ENCODE assay signal across 17 cellular contexts in genomic region chr18:77095356-77096030, GRCh38. TPM values are rescaled to one million over a fixed set of nuclear protein-coding genes. Genes with fewer than 3 reads are reported as not detected.
A peak's percentile ranks its signal among the peaks of the same experiment; 100 is the strongest.
DNase-seq lines count a peak whose midpoint lies in the region; ATAC-seq and TF ChIP-seq lines count a peak whose summit lies in the region.
"Had no signal": no experiment of that assay in that cellular context is flagged by ENCODE, and none has a peak within 500 bp of the region (broad histone marks: within the 10 kb centered on the region; RNA-seq: fewer than 3 reads in every experiment).

No MANE protein-coding gene starts in this region.

- H3K27ac Mint-ChIP-seq in CD8-positive, alpha-beta T cell: peak overlapping the region; percentile 85
- peak overlapping the region in 3 of 5 experiments; percentile 39 to 87 (median 50) for H3K27ac Mint-ChIP-seq in brain
- H3K27ac Mint-ChIP-seq: activated naive CD4-positive, alpha-beta T cell treated with anti-CD3 and anti-CD28 coated beads for 36 hours had no signal

- dilution Hi-C loops in IMR-90 (cut with HindIII; ENCODE audit: low sequenced_read_pairs, unreplicated experiment): no loop called here

- H3K9me3 Mint-ChIP-seq in CD8-positive, alpha-beta T cell: no peaks in the 10 kb centered on the region
- H3K9me3 Mint-ChIP-seq in brain: no peaks in the 10 kb centered on the region
- H3K9me3 Mint-ChIP-seq: activated naive CD4-positive, alpha-beta T cell treated with anti-CD3 and anti-CD28 coated beads for 36 hours had no signal

- TF ChIP-seq CTCF in CD8-positive, alpha-beta T cell (IDR thresholded peaks at IDR 0.05): no peak
- no peak for TF ChIP-seq CTCF in IMR-90 (conservative IDR thresholded peaks at IDR 0.05; ENCODE audit: low read depth, low read length)
- TF ChIP-seq CTCF in brain (conservative IDR thresholded peaks at IDR 0.05): no peak
- TF ChIP-seq CTCF in neural cell (IDR thresholded peaks at IDR 0.05; ENCODE audit: poor library complexity, severe bottlenecking): no peak

- H4K20me1 ChIP-seq in IMR-90 (ENCODE audit: insufficient read depth, low read length): no peaks in the 10 kb centered on the region
- no peaks in the 10 kb centered on the region for H4K20me1 ChIP-seq in neural cell (ENCODE audit: insufficient read depth)

- intact Hi-C loops in CD8-positive, alpha-beta T cell (cut with DNase I, micrococcal nuclease): loop anchor here in 1 of 2 experiments (5.0 kb wide), 1 partner anchor 37 kb away; the partner anchor contains the start of gene MBP
- intact Hi-C loops in IMR-90 (cut with micrococcal nuclease): no loop called here

- POLR2A ChIA-PET in CD8-positive, alpha-beta T cell (lab: Charles Lee): no interaction called here
- POLR2A ChIA-PET in IMR-90 (lab: Charles Lee; ENCODE audit: unreplicated experiment): no interaction called here

- H3K9ac ChIP-seq in IMR-90 (ENCODE audit: low read depth, low read length) (no peak overlapping the region), neural cell (ENCODE audit: low read length) (no peak overlapping the region)

- no peaks in the 10 kb centered on the region for H3K27me3 Mint-ChIP-seq in CD8-positive, alpha-beta T cell (ENCODE audit: low read depth)
- peaks cover 15% of the 10 kb centered on the region for H3K27me3 Mint-ChIP-seq in brain

- H3K27ac ChIP-seq in CD8-positive, alpha-beta T cell (ENCODE audit: low read depth, low read length): no peak overlapping the region
- H3K27ac ChIP-seq in IMR-90 (ENCODE audit: insufficient read depth, low read length) (peak overlapping the region; percentile 15; the same call in 1 of the 2 replicates), neural cell (ENCODE audit: low read length) (no peak overlapping the region)
- H3K27ac ChIP-seq: WERI-Rb-1 had no signal

- CTCF ChIA-PET in CD8-positive, alpha-beta T cell (lab: Charles Lee): interaction anchor here (1.4 kb wide), 1 partner anchor 26 kb away, joined by 3 read pairs; no protein-coding TSS in a partner anchor
- CTCF ChIA-PET in IMR-90 (lab: Yijun Ruan, JAX): no interaction called here

- H3K36me3 ChIP-seq in CD8-positive, alpha-beta T cell (ENCODE audit: insufficient read depth, low read length): peaks cover 9% of the 10 kb centered on the region
- H3K36me3 ChIP-seq in IMR-90 (ENCODE audit: control insufficient read depth, insufficient read depth, low read length) (no peaks in the 10 kb centered on the region), neural cell (ENCODE audit: insufficient read depth, low read length) (no peaks in the 10 kb centered on the region)
- H3K36me3 ChIP-seq: gastrocnemius medialis, WERI-Rb-1 had no signal

- H3K4me1 Mint-ChIP-seq in CD8-positive, alpha-beta T cell (ENCODE audit: low read depth): peaks cover 85% of the 10 kb centered on the region
- H3K4me1 Mint-ChIP-seq in brain: peaks cover 84% of the 10 kb centered on the region

- no peak for TF ChIP-seq EP300 in neural cell (conservative IDR thresholded peaks at IDR 0.05; ENCODE audit: poor library complexity, severe bottlenecking)

- no peaks in the 10 kb centered on the region for H3K79me2 ChIP-seq in neural cell (replicated peaks; ENCODE audit: insufficient read depth, low read length)

- no peak overlapping the region for H4K5ac ChIP-seq in IMR-90 (ENCODE audit: low read depth, low read length)

- no peaks in the 10 kb centered on the region for H3K9me3 ChIP-seq in CD8-positive, alpha-beta T cell (ENCODE audit: low read length)
- H3K9me3 ChIP-seq in IMR-90 (ENCODE audit: control insufficient read depth, insufficient read depth, low read length): no peaks in the 10 kb centered on the region
- no peaks in the 10 kb centered on the region for H3K9me3 ChIP-seq in neural cell (ENCODE audit: low read length)
- H3K9me3 ChIP-seq: gastrocnemius medialis, Peyer's patch had no signal

- H4K8ac ChIP-seq in IMR-90 (ENCODE audit: low read depth in 2 of 2, low read length in 2 of 2): no peak overlapping the region

- H2AFZ ChIP-seq in IMR-90 (replicated peaks; ENCODE audit: low read length, poor library complexity) (no peak overlapping the region), neural cell (ENCODE audit: low read depth, low read length) (no peak overlapping the region)

- H3K4me2 ChIP-seq in IMR-90 (ENCODE audit: low read depth, low read length): no peak overlapping the region
- no peak overlapping the region for H3K4me2 ChIP-seq in neural cell (ENCODE audit: low read length)

- no peak overlapping the region for H3K14ac ChIP-seq in IMR-90 (replicated peaks; ENCODE audit: low read depth, low read length)

- peaks cover 59% of the 10 kb centered on the region for H3K36me3 Mint-ChIP-seq in CD8-positive, alpha-beta T cell
- H3K36me3 Mint-ChIP-seq in brain: no peaks in the 10 kb centered on the region

- H2BK20ac ChIP-seq in IMR-90 (ENCODE audit: low read depth, low read length): no peak overlapping the region

- H3K4ac ChIP-seq in IMR-90 (ENCODE audit: low read depth, low read length): no peak overlapping the region

- H3K56ac ChIP-seq in IMR-90 (ENCODE audit: extremely low read depth, insufficient read depth, low read length): no peak overlapping the region

- BruUV-seq in IMR-90 (replicated peaks; lab: Mats Ljungman, UMichigan): no TSS peak

- no CpG with 5 or more reads among the region's 12 CpGs for WGBS in IMR-90 (ENCODE audit: extremely low coverage in 2 of 2, insufficient read length in 1 of 2), 2 experiments

- no peak overlapping the region for H2BK5ac ChIP-seq in IMR-90 (ENCODE audit: low read depth, low read length, poor library complexity, severe bottlenecking)

- peaks cover 0 to 11% of the 10 kb centered on the region in 2 experiments; a peak in 2 of 4 replicates for H3K79me1 ChIP-seq in IMR-90 (ENCODE audit: low read depth in 1 of 2, low read length in 2 of 2)

- H2BK15ac ChIP-seq in IMR-90 (ENCODE audit: low read depth, low read length): no peak overlapping the region

- H3F3A ChIP-seq in neural cell (ENCODE audit: insufficient read depth, low read length, poor library complexity, severe bottlenecking): peaks cover 8% of the 10 kb centered on the region

- H3K4me3 ChIP-seq in CD8-positive, alpha-beta T cell (ENCODE audit: low read depth, low read length): no peak overlapping the region
- H3K4me3 ChIP-seq in IMR-90 (ENCODE audit: insufficient read depth, low read depth, low read length) (no peak overlapping the region), neural cell (ENCODE audit: low read length) (peak overlapping the region; percentile 27)
- H3K4me3 ChIP-seq: gastrocnemius medialis, Peyer's patch had no signal

- TF ChIP-seq POLR2A in IMR-90 (IDR thresholded peaks at IDR 0.05; ENCODE audit: low read depth, low read length): no peak

- no peak for ATAC-seq in CD8-positive, alpha-beta T cell
- ATAC-seq in IMR-90 (ENCODE audit: low read depth): no peak
- ATAC-seq: gastrocnemius medialis, left colon had no signal

- TF ChIP-seq RAD21 in IMR-90 (IDR thresholded peaks at IDR 0.05; ENCODE audit: low read length): no peak
- no peak for TF ChIP-seq RAD21 in neural cell (conservative IDR thresholded peaks at IDR 0.05)

- H2AK9ac ChIP-seq in IMR-90 (replicated peaks; ENCODE audit: low read depth, low read length, poor library complexity): no peak overlapping the region

- no peaks in the 10 kb centered on the region for H3K9me2 ChIP-seq in neural cell (ENCODE audit: insufficient read depth, low read length)

- H3K4me3 Mint-ChIP-seq in CD8-positive, alpha-beta T cell: no peak overlapping the region
- peak overlapping the region in 1 of 5 experiments; percentile 35 for H3K4me3 Mint-ChIP-seq in brain
- H3K4me3 Mint-ChIP-seq: activated naive CD4-positive, alpha-beta T cell treated with anti-CD3 and anti-CD28 coated beads for 36 hours had no signal

- no peak overlapping the region for H4K91ac ChIP-seq in IMR-90 (ENCODE audit: insufficient read depth, low read depth, low read length)

- in situ Hi-C loops in IMR-90 (cut with MboI; ENCODE audit: low sequenced_read_pairs): no loop called here

- H3K27me3 ChIP-seq in CD8-positive, alpha-beta T cell (ENCODE audit: insufficient read depth, low read length): no peaks in the 10 kb centered on the region
- H3K27me3 ChIP-seq in IMR-90 (ENCODE audit: control insufficient read depth, insufficient read depth, low read length) (no peaks in the 10 kb centered on the region), neural cell (ENCODE audit: insufficient read depth, low read depth, low read length) (no peaks in the 10 kb centered on the region)
- H3K27me3 ChIP-seq: gastrocnemius medialis, Peyer's patch had no signal

- H3K18ac ChIP-seq in IMR-90 (ENCODE audit: low read depth, low read length): peak overlapping the region; percentile 3; the same call in 1 of the 2 replicates

- H2BK120ac ChIP-seq in IMR-90 (ENCODE audit: low read depth, low read length): no peak overlapping the region

- peaks cover 78% of the 10 kb centered on the region for H3K4me1 ChIP-seq in CD8-positive, alpha-beta T cell (ENCODE audit: insufficient read depth, low read length)
- peaks cover 19% of the 10 kb centered on the region for H3K4me1 ChIP-seq in IMR-90 (ENCODE audit: control insufficient read depth, insufficient read depth, low read length)

- H3K23ac ChIP-seq in IMR-90 (ENCODE audit: low read depth, low read length): no peak overlapping the region

- H2AK5ac ChIP-seq in IMR-90 (ENCODE audit: low read depth, low read length): no peak overlapping the region; the same call in 1 of the 2 replicates

- peaks cover 9% of the 10 kb centered on the region; the same call in 1 of the 2 replicates for H3K9me1 ChIP-seq in IMR-90 (ENCODE audit: insufficient read depth, low read length)

- DNase-seq in CD8-positive, alpha-beta T cell: no peak
- DNase-seq in IMR-90: no peak
- no peak for DNase-seq in NK-92 (lab: John Stamatoyannopoulos, UW; ENCODE audit: unreplicated experiment)
- DNase-seq in HuH-7 (ENCODE audit: low spot score): no peak
- DNase-seq in GM19240 (ENCODE audit: insufficient read length, low spot score): no peak
- DNase-seq: activated naive CD4-positive, alpha-beta T cell treated with anti-CD3 and anti-CD28 coated beads for 36 hours; gastrocnemius medialis; KG1; left colon; NCI-H2171 treated with DMSO at 0.1 percent for 48 hours; occipital lobe; Peyer's patch; stimulated activated CD4-positive, alpha-beta T cell treated with anti-CD3 and anti-CD28 coated beads, Interleukin-1b, Interleukin-23, amount 100 ng/mL, for 48 hours; stimulated activated naive CD4-positive, alpha-beta T cell treated with Interleukin-2 at 50 U/mL for 16 hours; WERI-Rb-1 had no signal

TF ChIP-seq in IMR-90, 13 proteins besides CTCF, POLR2A, EP300 and RAD21 (continues in another document):
- TF ChIP-seq SMC3 (IDR thresholded peaks at IDR 0.05; ENCODE audit: low read depth, low read length) (no peak), RCOR1 (IDR thresholded peaks at IDR 0.05; ENCODE audit: insufficient replicate concordance, low read length) (no peak)

TF ChIP-seq in neural cell, 6 proteins besides CTCF, POLR2A, EP300 and RAD21 (continues in another document):
- TF ChIP-seq POLR2AphosphoS5 (IDR thresholded peaks at IDR 0.05) (no peak), TAF1 (IDR thresholded peaks at IDR 0.05; ENCODE audit: low read depth) (no peak)

RNA-seq across cellular contexts. Expression of gene MBP, which starts 37.1 kb away (rescaled TPM):
- total RNA-seq in CD8-positive, alpha-beta T cell: 10 to 100 TPM; 67.9 to 70.7 TPM
- 0.90 and 1.4 TPM in 2 replicates for total RNA-seq in IMR-90 (2012; rRNA removed)
- polyA plus RNA-seq in IMR-90 (2012; rRNA removed) (0.72 and 0.75 TPM in 2 replicates), brain (ENCODE audit: insufficient read depth, low read depth, low replicate concordance) (8,940 TPM), neural cell (1.6 and 3.3 TPM in 2 replicates)
- 0.52 and 0.82 TPM in 2 replicates for polyA plus RNA-seq in IMR-90 (2012; cell fraction: cytosol; rRNA removed)
- polyA plus RNA-seq in IMR-90 (2012; cell fraction: nucleus; rRNA removed; ENCODE audit: low replicate concordance): 1.2 and 2.2 TPM in 2 replicates
- 4.6 and 6.8 TPM in 2 replicates for polyA minus RNA-seq in neural cell

Comparison
In these comparisons a context has a peak if more than half of its experiments do, and no peak if none do; other contexts are left out.
1. RNA of gene MBP, which starts 37.1 kb away (polyA plus RNA-seq): 8,940 TPM in brain (single experiment); 1.6 to 3.3 TPM in neural cell and 0.52 to 2.2 TPM in IMR-90; every median in the first group is over 1,000 times any median in the second.